ENCODE assay signal across 8 cellular contexts in the genomic region with DNA sequence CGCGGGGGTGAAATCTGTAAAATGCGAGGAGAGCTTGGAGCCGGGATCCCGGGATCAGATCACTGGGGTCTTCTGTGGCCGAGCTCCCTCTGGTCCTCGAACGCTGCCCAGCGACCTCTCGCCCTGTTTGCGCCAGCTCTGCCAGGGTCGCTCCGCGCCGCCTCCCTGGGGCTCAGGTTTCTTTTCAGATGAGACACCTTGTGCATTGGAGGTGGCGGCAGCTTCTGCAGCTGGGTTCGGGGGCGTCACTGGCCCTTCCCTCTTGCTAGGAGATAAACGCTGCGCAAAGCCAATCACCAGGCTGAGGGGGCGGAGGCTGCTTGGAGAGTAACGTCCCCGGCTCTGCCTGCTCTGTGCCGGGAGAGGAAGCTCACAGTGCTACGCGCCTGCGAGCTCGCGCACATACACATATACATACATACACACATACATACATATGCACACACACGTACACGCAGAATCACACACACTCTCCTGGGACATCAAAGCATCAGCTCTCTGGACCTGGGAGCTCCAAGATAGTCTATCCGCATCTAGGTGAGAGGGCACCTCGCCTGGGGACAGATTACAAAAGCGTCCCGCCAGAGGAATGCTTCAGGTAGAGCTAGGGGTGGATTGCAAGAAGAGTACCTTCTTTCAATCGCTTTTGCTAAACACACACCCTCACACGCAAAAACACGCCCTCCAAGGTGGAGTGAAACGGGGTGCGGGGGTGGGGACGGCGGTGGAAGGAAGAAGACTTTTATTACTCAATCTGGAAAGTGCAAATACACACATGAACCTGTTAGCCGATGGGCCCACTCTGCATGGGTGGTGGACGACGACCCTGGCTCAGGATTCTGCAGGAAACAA. TPM values are rescaled to one million over a fixed set of nuclear protein-coding genes. Genes with fewer than 3 reads are reported as not detected.
DNase-seq lines count a peak whose midpoint lies in the region; ATAC-seq and TF ChIP-seq lines count a peak whose summit lies in the region.

A gene with protein sequence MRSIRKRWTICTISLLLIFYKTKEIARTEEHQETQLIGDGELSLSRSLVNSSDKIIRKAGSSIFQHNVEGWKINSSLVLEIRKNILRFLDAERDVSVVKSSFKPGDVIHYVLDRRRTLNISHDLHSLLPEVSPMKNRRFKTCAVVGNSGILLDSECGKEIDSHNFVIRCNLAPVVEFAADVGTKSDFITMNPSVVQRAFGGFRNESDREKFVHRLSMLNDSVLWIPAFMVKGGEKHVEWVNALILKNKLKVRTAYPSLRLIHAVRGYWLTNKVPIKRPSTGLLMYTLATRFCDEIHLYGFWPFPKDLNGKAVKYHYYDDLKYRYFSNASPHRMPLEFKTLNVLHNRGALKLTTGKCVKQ (minus strand): TSS at position 247 of the 852 bp plus-strand sequence. CDS start 327 bp downstream, outside the sequence.

- H3K36me3 ChIP-seq in duodenal mucosa (ENCODE audit: control insufficient read depth in 1 of 2, insufficient read depth in 2 of 2, low read length in 2 of 2) (no peaks in the 10 kb centered on the region), lung (ENCODE audit: control insufficient read depth in 2 of 2, insufficient read depth in 2 of 2, low read length in 2 of 2) (no peaks in the 10 kb centered on the region)

- peak within 1 kb of the TSS; percentile 73 for H3K27ac ChIP-seq in duodenal mucosa (ENCODE audit: low read depth, low read length)
- peak within 1 kb of the TSS; percentile 78 to 89 for H3K27ac ChIP-seq in lung (ENCODE audit: low read depth in 1 of 2, low read length in 1 of 2)

- peak within 1 kb of the TSS; percentile 55 to 82 for H3K4me3 ChIP-seq in duodenal mucosa (ENCODE audit: low read depth in 1 of 2, low read length in 2 of 2)
- H3K4me3 ChIP-seq in lung = peak within 1 kb of the TSS; percentile 50

- H3K9me3 ChIP-seq in duodenal mucosa (ENCODE audit: control insufficient read depth in 1 of 2, low read length in 2 of 2) = no peaks in the 10 kb centered on the region
- peaks cover 0 to 1% of the 10 kb centered on the region in 2 donors for H3K9me3 ChIP-seq in lung (ENCODE audit: control insufficient read depth in 2 of 2, insufficient read depth in 1 of 2, low read length in 1 of 2)

- H3K9ac ChIP-seq in duodenal mucosa (ENCODE audit: low read depth in 1 of 2, low read length in 2 of 2) = peak within 1 kb of the TSS; percentile 33 to 70

- H3K27me3 ChIP-seq in duodenal mucosa (ENCODE audit: control insufficient read depth in 1 of 2, insufficient read depth in 2 of 2, low read length in 2 of 2) = peaks cover 0 to 6% of the 10 kb centered on the region in 2 donors
- no peaks in the 10 kb centered on the region for H3K27me3 ChIP-seq in lung (ENCODE audit: control insufficient read depth, insufficient read depth)

- TF ChIP-seq CTCF in lung (IDR thresholded peaks at IDR 0.05; ENCODE audit: control extremely low read depth, extremely low read depth) = no peak

- DNase-seq in NCI-H510A treated with DMSO at 0.1 percent for 48 hours (lab: John Stamatoyannopoulos, UW) = peak; percentile 82
- DNase-seq in activated CD4-positive, alpha-beta T cell treated with anti-CD3 and anti-CD28 coated beads, Interleukin-2, amount 50 U/mL, for 4 hours = peak; percentile 88 to 89
- DNase-seq in lung (ENCODE audit: low spot score) = peak; percentile 81
- DNase-seq in stimulated activated CD4-positive, alpha-beta T cell treated with anti-CD3 and anti-CD28 coated beads, TNF-alpha, amount 100 ng/mL, for 1 hour (ENCODE audit: low read depth in 3 of 3, low spot score in 1 of 3) = peak; percentile 72 to 78 (median 74)
- no peak for DNase-seq in NCI-H526 treated with DMSO at 0.1 percent for 48 hours (lab: John Stamatoyannopoulos, UW)

- H3K4me1 ChIP-seq in duodenal mucosa (ENCODE audit: control insufficient read depth in 1 of 2, insufficient read depth in 2 of 2, low read length in 2 of 2) (peaks cover 0 to 6% of the 10 kb centered on the region in 2 donors), lung (ENCODE audit: control insufficient read depth in 2 of 2, insufficient read depth in 2 of 2, low read length in 2 of 2) (peaks cover 0 to 1% of the 10 kb centered on the region in 2 donors)

- ATAC-seq in GM18870 (IDR thresholded peaks at IDR 0.05; ENCODE audit: unreplicated experiment) (peak; percentile 64), HG03108 (IDR thresholded peaks at IDR 0.05; ENCODE audit: unreplicated experiment) (peak; percentile 68), lung (ENCODE audit: insufficient read depth, low FRiP score) (peak; percentile 71)

- WGBS in lung, 2 donors = 0 to 1% methylated on average over 44 to 45 of the region's 45 CpGs

RNA-seq across cellular contexts. Expression of the gene that starts here (rescaled TPM):
- total RNA-seq in lung = 10 to 100 TPM; 19.1 to 22.1 TPM
- polyA plus RNA-seq in lung = 1 to 10 TPM; 4.2 to 9.2 TPM
